Comparison of ENCODE assay signal across 21 cellular contexts in the genomic region with DNA sequence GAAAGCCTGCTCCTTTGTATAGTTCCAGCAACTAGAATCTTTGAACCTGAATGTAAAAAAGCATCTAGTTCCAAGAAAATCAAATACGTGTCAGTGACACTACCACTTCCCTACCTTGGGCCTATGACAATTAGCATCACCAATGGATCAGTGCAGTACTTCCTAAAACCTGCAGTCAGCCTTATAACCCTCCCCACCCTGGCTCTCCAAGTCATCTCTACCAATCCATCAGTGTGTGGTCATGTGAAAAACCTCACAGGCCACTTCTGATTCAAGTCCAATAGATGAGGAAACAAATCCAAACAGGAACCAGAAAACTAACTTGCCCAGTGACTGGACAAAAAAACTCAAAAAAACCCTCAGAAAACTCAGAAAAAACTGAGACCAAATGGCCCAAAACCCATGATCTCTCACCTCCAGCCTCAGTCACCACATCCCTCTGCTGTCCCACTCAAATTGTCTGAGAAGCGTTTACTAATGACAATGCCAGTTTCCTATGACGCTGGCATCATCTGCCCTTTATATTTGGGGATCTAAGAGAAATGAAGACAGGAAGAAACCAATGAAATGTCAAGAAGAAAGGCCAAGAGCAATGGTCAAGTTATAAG. TPM values are rescaled to one million over a fixed set of nuclear protein-coding genes. Genes with fewer than 3 reads are reported as not detected.
A peak's percentile ranks its signal among the peaks of the same experiment; 100 is the strongest.
DNase-seq lines count a peak whose midpoint lies in the region; ATAC-seq and TF ChIP-seq lines count a peak whose summit lies in the region.
"Had no signal": no experiment of that assay in that cellular context is flagged by ENCODE, and none has a peak within 500 bp of the region (broad histone marks: within the 10 kb centered on the region; RNA-seq: fewer than 3 reads in every experiment).

No MANE protein-coding gene starts in this region.

- peaks cover 13% of the 10 kb centered on the region for H3K27me3 ChIP-seq in endodermal cell (ENCODE audit: control insufficient read depth, insufficient read depth, low read length, poor library complexity, severe bottlenecking)
- H3K27me3 ChIP-seq in naive thymus-derived CD4-positive, alpha-beta T cell (ENCODE audit: control insufficient read depth in 2 of 2, insufficient read depth in 2 of 2, low read length in 2 of 2), result no peaks in the 10 kb centered on the region
- H3K27me3 ChIP-seq in CD8-positive, alpha-beta memory T cell (ENCODE audit: insufficient read depth, low read length, poor library complexity, severe bottlenecking), result no peaks in the 10 kb centered on the region

- no peaks in the 10 kb centered on the region for H3K27me3 Mint-ChIP-seq in endodermal cell (ENCODE audit: insufficient read depth)
- no peaks in the 10 kb centered on the region for H3K27me3 Mint-ChIP-seq in naive thymus-derived CD4-positive, alpha-beta T cell
- no peaks in the 10 kb centered on the region for H3K27me3 Mint-ChIP-seq in CD8-positive, alpha-beta memory T cell
- H3K27me3 Mint-ChIP-seq: activated CD8-positive, alpha-beta T cell treated with anti-CD3 and anti-CD28 coated beads for 36 hours; activated naive CD8-positive, alpha-beta T cell treated with anti-CD3 and anti-CD28 coated beads, Interleukin-2, amount 10 ng/mL, durations not matched to agents 7 days and 5 days had no signal

- CTCF ChIA-PET in naive thymus-derived CD4-positive, alpha-beta T cell (lab: Charles Lee), result no interaction called here
- CTCF ChIA-PET in CD8-positive, alpha-beta memory T cell (lab: Charles Lee), result no interaction called here

- no peaks in the 10 kb centered on the region for H3K36me3 ChIP-seq in endodermal cell (ENCODE audit: control insufficient read depth, insufficient read depth, low read length)
- H3K36me3 ChIP-seq in naive thymus-derived CD4-positive, alpha-beta T cell (ENCODE audit: control insufficient read depth in 2 of 3, insufficient read depth in 3 of 3, low read length in 3 of 3), result no peaks in the 10 kb centered on the region
- H3K36me3 ChIP-seq in CD8-positive, alpha-beta memory T cell (ENCODE audit: insufficient read depth, low read length), result no peaks in the 10 kb centered on the region

- ATAC-seq in naive thymus-derived CD4-positive, alpha-beta T cell, result peak; percentile 90
- ATAC-seq in GM18907 (IDR thresholded peaks at IDR 0.05; ENCODE audit: unreplicated experiment), result no peak
- no peak for ATAC-seq in HG02885 (IDR thresholded peaks at IDR 0.05; ENCODE audit: poor library complexity, unreplicated experiment)
- ATAC-seq: activated CD8-positive, alpha-beta T cell treated with anti-CD3 and anti-CD28 coated beads for 36 hours; activated T-cell treated with anti-CD3 and anti-CD28 coated beads, Interleukin-2, amount 50 U/mL, for 4 hours had no signal

- intact Hi-C loops in naive thymus-derived CD4-positive, alpha-beta T cell (cut with micrococcal nuclease), result no loop called here

- TF ChIP-seq CTCF in endodermal cell (conservative IDR thresholded peaks at IDR 0.05), result no peak

- H3K9me3 Mint-ChIP-seq in endodermal cell, result no peaks in the 10 kb centered on the region
- no peaks in the 10 kb centered on the region for H3K9me3 Mint-ChIP-seq in naive thymus-derived CD4-positive, alpha-beta T cell
- no peaks in the 10 kb centered on the region for H3K9me3 Mint-ChIP-seq in CD8-positive, alpha-beta memory T cell
- H3K9me3 Mint-ChIP-seq: activated CD8-positive, alpha-beta T cell treated with anti-CD3 and anti-CD28 coated beads for 36 hours; activated naive CD8-positive, alpha-beta T cell treated with anti-CD3 and anti-CD28 coated beads, Interleukin-2, amount 10 ng/mL, durations not matched to agents 7 days and 5 days; activated T-cell treated with anti-CD3 and anti-CD28 coated beads, Interleukin-2, amount 50 U/mL, for 4 hours; brain; CD4-positive, alpha-beta memory T cell had no signal

- no peak overlapping the region for H3K4me3 ChIP-seq in endodermal cell (ENCODE audit: low read length)
- no peak overlapping the region for H3K4me3 ChIP-seq in naive thymus-derived CD4-positive, alpha-beta T cell (ENCODE audit: low read length)
- no peak overlapping the region for H3K4me3 ChIP-seq in CD8-positive, alpha-beta memory T cell (ENCODE audit: low read length)

- H3K27ac ChIP-seq in endodermal cell (ENCODE audit: low read depth, low read length), result no peak overlapping the region
- H3K27ac ChIP-seq in naive thymus-derived CD4-positive, alpha-beta T cell (ENCODE audit: low read depth, low read length), result no peak overlapping the region
- no peak overlapping the region for H3K27ac ChIP-seq in CD8-positive, alpha-beta memory T cell (ENCODE audit: low read depth, low read length)
- H3K27ac ChIP-seq: parathyroid adenoma, RWPE1 had no signal

- POLR2A ChIA-PET in naive thymus-derived CD4-positive, alpha-beta T cell (lab: Charles Lee), result no interaction called here
- POLR2A ChIA-PET in CD8-positive, alpha-beta memory T cell (lab: Charles Lee), result no interaction called here

- no peak overlapping the region for H3K4me3 Mint-ChIP-seq in endodermal cell
- no peak overlapping the region for H3K4me3 Mint-ChIP-seq in naive thymus-derived CD4-positive, alpha-beta T cell
- no peak overlapping the region for H3K4me3 Mint-ChIP-seq in CD8-positive, alpha-beta memory T cell
- H3K4me3 Mint-ChIP-seq: activated CD8-positive, alpha-beta T cell treated with anti-CD3 and anti-CD28 coated beads for 36 hours; activated naive CD8-positive, alpha-beta T cell treated with anti-CD3 and anti-CD28 coated beads, Interleukin-2, amount 10 ng/mL, durations not matched to agents 7 days and 5 days; activated T-cell treated with anti-CD3 and anti-CD28 coated beads, Interleukin-2, amount 50 U/mL, for 4 hours; brain; CD4-positive, alpha-beta memory T cell had no signal

- H3K9ac ChIP-seq in endodermal cell (ENCODE audit: extremely low read depth, low read length, poor library complexity, severe bottlenecking), result no peak overlapping the region
- H3K9ac ChIP-seq: parathyroid adenoma had no signal

- no peaks in the 10 kb centered on the region for H3K36me3 Mint-ChIP-seq in endodermal cell (ENCODE audit: low read depth)
- H3K36me3 Mint-ChIP-seq in naive thymus-derived CD4-positive, alpha-beta T cell, result peaks cover 0 to 7% (median 0%) of the 10 kb centered on the region in 5 donors
- H3K36me3 Mint-ChIP-seq in CD8-positive, alpha-beta memory T cell, result no peaks in the 10 kb centered on the region
- H3K36me3 Mint-ChIP-seq: activated naive CD8-positive, alpha-beta T cell treated with anti-CD3 and anti-CD28 coated beads, Interleukin-2, amount 10 ng/mL, durations not matched to agents 7 days and 5 days; brain; CD4-positive, alpha-beta memory T cell had no signal

- 81 to 91% methylated on average over 3 of the region's 3 CpGs for WGBS in endodermal cell (ENCODE audit: insufficient coverage in 1 of 2, insufficient read length in 1 of 2), 2 experiments

- H3K4me1 Mint-ChIP-seq in endodermal cell, result peaks cover 28% of the 10 kb centered on the region
- H3K4me1 Mint-ChIP-seq in naive thymus-derived CD4-positive, alpha-beta T cell, result peaks cover 0 to 5% (median 0%) of the 10 kb centered on the region in 7 donors
- H3K4me1 Mint-ChIP-seq in CD8-positive, alpha-beta memory T cell, result no peaks in the 10 kb centered on the region
- H3K4me1 Mint-ChIP-seq: CD4-positive, alpha-beta memory T cell had no signal

- no peak overlapping the region for H3K27ac Mint-ChIP-seq in endodermal cell
- H3K27ac Mint-ChIP-seq in naive thymus-derived CD4-positive, alpha-beta T cell, result no peak overlapping the region
- H3K27ac Mint-ChIP-seq in CD8-positive, alpha-beta memory T cell, result no peak overlapping the region
- H3K27ac Mint-ChIP-seq: activated CD8-positive, alpha-beta T cell treated with anti-CD3 and anti-CD28 coated beads for 36 hours; activated naive CD8-positive, alpha-beta T cell treated with anti-CD3 and anti-CD28 coated beads, Interleukin-2, amount 10 ng/mL, durations not matched to agents 7 days and 5 days; brain had no signal

- no peaks in the 10 kb centered on the region for H3K9me3 ChIP-seq in endodermal cell (ENCODE audit: control insufficient read depth, low read length)
- H3K9me3 ChIP-seq in naive thymus-derived CD4-positive, alpha-beta T cell (ENCODE audit: control insufficient read depth in 2 of 3, low read length in 3 of 3), result no peaks in the 10 kb centered on the region
- H3K9me3 ChIP-seq in CD8-positive, alpha-beta memory T cell (ENCODE audit: low read length), result no peaks in the 10 kb centered on the region

- peaks cover 14% of the 10 kb centered on the region for H3K4me1 ChIP-seq in endodermal cell (ENCODE audit: control insufficient read depth, insufficient read depth, low read length)
- no peaks in the 10 kb centered on the region for H3K4me1 ChIP-seq in naive thymus-derived CD4-positive, alpha-beta T cell (ENCODE audit: control insufficient read depth in 2 of 2, insufficient read depth in 2 of 2, low read length in 2 of 2)
- no peaks in the 10 kb centered on the region for H3K4me1 ChIP-seq in CD8-positive, alpha-beta memory T cell (ENCODE audit: insufficient read depth, low read length)
- H3K4me1 ChIP-seq: parathyroid adenoma had no signal

- DNase-seq in AG08395 (ENCODE audit: low spot score) (peak; percentile 25), NOMO-1 treated with DMSO at 0.1 percent for 48 hours (lab: John Stamatoyannopoulos, UW; ENCODE audit: unreplicated experiment) (peak; percentile 61), endodermal cell (peak; percentile 10), NCI-H2107 (lab: John Stamatoyannopoulos, UW) (no peak)
- DNase-seq in naive thymus-derived CD4-positive, alpha-beta T cell, result no peak
- no peak for DNase-seq in CD8-positive, alpha-beta memory T cell
- DNase-seq: activated CD8-positive, alpha-beta T cell treated with anti-CD3 and anti-CD28 coated beads for 36 hours; activated naive CD8-positive, alpha-beta T cell treated with anti-CD3 and anti-CD28 coated beads, Interleukin-2, amount 10 ng/mL, durations not matched to agents 7 days and 5 days; activated T-cell treated with anti-CD3 and anti-CD28 coated beads, Interleukin-2, amount 50 U/mL, for 4 hours; CD4-positive, alpha-beta memory T cell; cortex of kidney; DMS79; Karpas-422; mammary epithelial cell; NCI-H1436; stimulated activated CD4-positive, alpha-beta T cell treated with anti-CD3 and anti-CD28 coated beads, Interleukin-4, amount 100 ng/mL, for 1 hour had no signal

RNA-seq across cellular contexts. Expression of a gene that starts 43.3 kb away (rescaled TPM):
- total RNA-seq in endodermal cell, result 1 to 10 TPM; 2.0 to 3.2 TPM
- polyA plus RNA-seq in endodermal cell (2013, experiment 1 of 2), result 0.75 TPM
- 0.66 TPM for polyA plus RNA-seq in endodermal cell (2013, experiment 2 of 2)
- 1 to 10 TPM in 3 of 5 experiments, under 1 TPM in 1, not detected in 1; 0.98 to 3.2 (median 2.3) TPM for total RNA-seq in naive thymus-derived CD4-positive, alpha-beta T cell
- polyA plus RNA-seq in naive thymus-derived CD4-positive, alpha-beta T cell, result 1 to 10 TPM in 1 of 2 donors, under 1 TPM in 1; 0.44 to 1.8 TPM
- total RNA-seq in CD8-positive, alpha-beta memory T cell, result under 1 TPM; 0.35 to 0.42 TPM
- 3.0 TPM for polyA plus RNA-seq in CD8-positive, alpha-beta memory T cell

Comparison
In these comparisons a context has a peak if more than half of its experiments do, and no peak if none do; other contexts are left out.
1. DNase-seq: peak in AG08395 (single experiment), NOMO-1 treated with DMSO at 0.1 percent for 48 hours (single experiment) and endodermal cell (single experiment); none in naive thymus-derived CD4-positive, alpha-beta T cell (0 of 9), CD8-positive, alpha-beta memory T cell (0 of 5) and NCI-H2107 (single experiment).